ENCODE assay signal across 1 cellular context in genomic region chr3:170002231-170002630, GRCh38.
TF ChIP-seq lines count a peak whose summit lies in the region.

No MANE protein-coding gene starts in this region.

TF ChIP-seq in endothelial cell of umbilical vein, 7 proteins besides CTCF, POLR2A, EP300 and RAD21:
- TF ChIP-seq FOS (IDR thresholded peaks at IDR 0.05; ENCODE audit: borderline replicate concordance, insufficient read depth, low read length) (no peak), GATA2 (IDR thresholded peaks at IDR 0.05; ENCODE audit: insufficient read depth, insufficient read length, low read depth, low read length) (no peak), JUN (IDR thresholded peaks at IDR 0.05; ENCODE audit: borderline replicate concordance, insufficient read depth, insufficient read length, low read depth) (no peak), MAX (IDR thresholded peaks at IDR 0.05; ENCODE audit: insufficient read depth, insufficient read length) (no peak), EZH2 (IDR thresholded peaks at IDR 0.05; ENCODE audit: borderline replicate concordance, low read depth, low read length, severe bottlenecking) (no peak), POLR2AphosphoS5 (IDR thresholded peaks at IDR 0.05; ENCODE audit: insufficient read depth, low read depth, low read length) (no peak)
